8 cellular contexts compared by ENCODE assay signal in the genomic region with DNA sequence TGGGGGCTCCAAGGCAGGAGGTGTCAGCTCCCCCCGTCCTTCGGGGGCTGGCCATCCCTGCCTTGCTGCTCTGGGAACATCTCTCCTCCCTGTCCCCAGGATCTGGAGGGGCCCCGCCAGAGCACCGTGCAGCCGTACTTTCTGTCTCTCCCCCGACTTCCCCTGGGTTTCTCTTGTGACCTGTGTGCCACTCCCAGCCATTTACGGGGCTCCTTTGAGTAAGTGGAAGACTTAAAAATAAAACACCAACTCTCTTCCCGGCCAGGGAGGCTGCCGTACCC.
DNase-seq lines count a peak whose midpoint lies in the region; ATAC-seq and TF ChIP-seq lines count a peak whose summit lies in the region.

No MANE protein-coding gene starts in this region.

- peaks cover 21 to 56% (median 38%) of the 10 kb centered on the region in 4 donors for H3K4me1 Mint-ChIP-seq in CD4-positive, alpha-beta memory T cell

- H3K4me3 ChIP-seq in CD4-positive, alpha-beta memory T cell (ENCODE audit: low read length in 2 of 2) = peak overlapping the region in 1 of 2 donors; percentile 10
- no peak overlapping the region for H3K4me3 ChIP-seq in PC-9
- H3K4me3 ChIP-seq in dorsolateral prefrontal cortex = peak overlapping the region in 15 of 59 donors; percentile 2 to 41 (median 20)
- H3K4me3 ChIP-seq in neural cell (ENCODE audit: low read length) = peak overlapping the region; percentile 56
- no peak overlapping the region for H3K4me3 ChIP-seq in left ventricle myocardium inferior

- H3F3A ChIP-seq in PC-9 (ENCODE audit: insufficient read depth, low read depth) (peaks cover 27% of the 10 kb centered on the region), neural cell (ENCODE audit: insufficient read depth, low read length, poor library complexity, severe bottlenecking) (peaks cover 11% of the 10 kb centered on the region)

- H3K27ac Mint-ChIP-seq in CD4-positive, alpha-beta memory T cell = peak overlapping the region; percentile 91 to 96 (median 93)

- H3K9me3 Mint-ChIP-seq in CD4-positive, alpha-beta memory T cell = peaks cover 0 to 1% (median 0%) of the 10 kb centered on the region in 8 donors

- peak overlapping the region; percentile 39 to 88 (median 69) for H3K4me3 Mint-ChIP-seq in CD4-positive, alpha-beta memory T cell

- H4K20me1 ChIP-seq in PC-9 (ENCODE audit: insufficient read depth) = no peaks in the 10 kb centered on the region
- no peaks in the 10 kb centered on the region for H4K20me1 ChIP-seq in neural cell (ENCODE audit: insufficient read depth)

- H3K79me2 ChIP-seq in PC-9 (ENCODE audit: low read depth) (no peaks in the 10 kb centered on the region), neural cell (replicated peaks; ENCODE audit: insufficient read depth, low read length) (no peaks in the 10 kb centered on the region)

- peak overlapping the region; percentile 78 for H3K9ac ChIP-seq in neural cell (ENCODE audit: low read length)

- CTCF ChIA-PET in CD4-positive, alpha-beta memory T cell (lab: Charles Lee; ENCODE audit: partially characterized antibody) = interaction anchor here (1.0 to 4.7 kb wide), 3 partner anchors 70 to 108 kb away, joined by 3 to 28 read pairs (median 3); no protein-coding TSS in a partner anchor
- CTCF ChIA-PET in PC-9 (lab: Charles Lee) = interaction anchor here (0.7 kb wide), 1 partner anchor 58 kb away, joined by 4 read pairs; no protein-coding TSS in a partner anchor

- POLR2A ChIA-PET in CD4-positive, alpha-beta memory T cell (lab: Charles Lee; ENCODE audit: partially characterized antibody) = interaction anchor here (0.7 to 2.4 kb wide), 8 partner anchors 10 to 144 kb away, joined by 3 to 12 read pairs (median 4); partner anchors contain the start of gene NDUFAF8
- POLR2A ChIA-PET in PC-9 (lab: Charles Lee; ENCODE audit: unreplicated experiment) = interaction anchor here (1.2 to 1.3 kb wide), 2 partner anchors 46 to 59 kb away, joined by 4 to 10 read pairs; no protein-coding TSS in a partner anchor

- H3K36me3 ChIP-seq in CD4-positive, alpha-beta memory T cell (ENCODE audit: insufficient read depth, low read length) = no peaks in the 10 kb centered on the region
- H3K36me3 ChIP-seq in PC-9 (ENCODE audit: low read depth) = no peaks in the 10 kb centered on the region
- no peaks in the 10 kb centered on the region for H3K36me3 ChIP-seq in neural cell (ENCODE audit: insufficient read depth, low read length)
- H3K36me3 ChIP-seq in left ventricle myocardium inferior = peaks cover 8% of the 10 kb centered on the region

- TF ChIP-seq EP300 in neural cell (conservative IDR thresholded peaks at IDR 0.05; ENCODE audit: poor library complexity, severe bottlenecking) = no peak

- H3K9me2 ChIP-seq in PC-9 (ENCODE audit: insufficient read depth) (no peaks in the 10 kb centered on the region), neural cell (ENCODE audit: insufficient read depth, low read length) (no peaks in the 10 kb centered on the region)

- no peak for ATAC-seq in HG03097 (IDR thresholded peaks at IDR 0.05; ENCODE audit: low FRiP score, unreplicated experiment)

- BruUV-seq in PC-9 (replicated peaks; lab: Mats Ljungman, UMichigan) = TSS peak; percentile 39

- peak in 1 of 5 donors; percentile 26 for DNase-seq in CD4-positive, alpha-beta memory T cell
- DNase-seq in PC-9 (no peak), dorsolateral prefrontal cortex (no peak), NCI-H2227 treated with DMSO at 0.1 percent for 48 hours (lab: John Stamatoyannopoulos, UW) (no peak), NCI-H82 treated with DMSO at 0.1 percent for 48 hours (lab: John Stamatoyannopoulos, UW; ENCODE audit: unreplicated experiment) (no peak), left ventricle myocardium inferior (no peak)

- peak overlapping the region; percentile 63 for H3K4me2 ChIP-seq in PC-9
- H3K4me2 ChIP-seq in neural cell (ENCODE audit: low read length) = peak overlapping the region; percentile 61

- no peaks in the 10 kb centered on the region for H3K27me3 Mint-ChIP-seq in CD4-positive, alpha-beta memory T cell

- H2AFZ ChIP-seq in PC-9 (no peak overlapping the region), neural cell (ENCODE audit: low read depth, low read length) (no peak overlapping the region)

- H3K9me3 ChIP-seq in CD4-positive, alpha-beta memory T cell (ENCODE audit: control insufficient read depth in 1 of 2, low read length in 2 of 2) = no peaks in the 10 kb centered on the region
- H3K9me3 ChIP-seq in PC-9 (ENCODE audit: insufficient read depth, low read depth) (no peaks in the 10 kb centered on the region), neural cell (ENCODE audit: low read length) (no peaks in the 10 kb centered on the region), left ventricle myocardium inferior (replicated peaks) (no peaks in the 10 kb centered on the region)

- TF ChIP-seq CTCF in PC-9 (conservative IDR thresholded peaks at IDR 0.05) (no peak), dorsolateral prefrontal cortex (IDR thresholded peaks at IDR 0.05 in 54 of 56, conservative IDR thresholded peaks at IDR 0.05 in 2 of 56; ENCODE audit: low read depth in 1 of 56, partially characterized antibody in 56 of 56) (no peak), neural cell (IDR thresholded peaks at IDR 0.05; ENCODE audit: poor library complexity, severe bottlenecking) (no peak), left ventricle myocardium inferior (IDR thresholded peaks at IDR 0.05; ENCODE audit: borderline replicate concordance) (no peak)

- intact Hi-C loops in CD4-positive, alpha-beta memory T cell (cut with micrococcal nuclease) = loop anchor here (1.0 to 10.0 kb wide), 3 partner anchors 61 to 829 kb away; partner anchors contain the start of gene MAFG
- intact Hi-C loops in PC-9 (cut with micrococcal nuclease; ENCODE audit: unreplicated experiment) (loop anchor here (1.0 kb wide), 1 partner anchor 58 kb away; no protein-coding TSS in a partner anchor), dorsolateral prefrontal cortex (cut with DNase I) (loop anchor here in 1 of 2 donors (2.0 kb wide), 1 partner anchor 61 kb away; the partner anchor contains the start of gene BAIAP2), left ventricle myocardium inferior (cut with micrococcal nuclease) (no loop called here)

- no peaks in the 10 kb centered on the region for H3K27me3 ChIP-seq in CD4-positive, alpha-beta memory T cell (ENCODE audit: insufficient read depth, low read length)
- H3K27me3 ChIP-seq in PC-9 (ENCODE audit: insufficient read depth, low read depth) (no peaks in the 10 kb centered on the region), dorsolateral prefrontal cortex (no peaks in the 10 kb centered on the region), neural cell (ENCODE audit: insufficient read depth, low read depth, low read length) (no peaks in the 10 kb centered on the region), left ventricle myocardium inferior (ENCODE audit: low read depth) (no peaks in the 10 kb centered on the region)

- H3K4me1 ChIP-seq in CD4-positive, alpha-beta memory T cell (ENCODE audit: insufficient read depth, low read length) = peaks cover 53% of the 10 kb centered on the region
- peaks cover 59% of the 10 kb centered on the region for H3K4me1 ChIP-seq in PC-9 (replicated peaks; ENCODE audit: insufficient read depth)
- peaks cover 19% of the 10 kb centered on the region for H3K4me1 ChIP-seq in left ventricle myocardium inferior

- peak overlapping the region; percentile 66 for H3K27ac ChIP-seq in CD4-positive, alpha-beta memory T cell (ENCODE audit: low read depth, low read length)
- H3K27ac ChIP-seq in PC-9 (peak overlapping the region; percentile 68), dorsolateral prefrontal cortex (peak overlapping the region in 58 of 59 donors; percentile 62 to 98 (median 90)), neural cell (ENCODE audit: low read length) (peak overlapping the region; percentile 96), left ventricle myocardium inferior (replicated peaks) (no peak overlapping the region)

- TF ChIP-seq RAD21 in neural cell (conservative IDR thresholded peaks at IDR 0.05) = no peak

- H3K36me3 Mint-ChIP-seq in CD4-positive, alpha-beta memory T cell = no peaks in the 10 kb centered on the region

TF ChIP-seq in neural cell, 6 proteins besides CTCF, POLR2A, EP300 and RAD21:
- TF ChIP-seq, protein P1, sequence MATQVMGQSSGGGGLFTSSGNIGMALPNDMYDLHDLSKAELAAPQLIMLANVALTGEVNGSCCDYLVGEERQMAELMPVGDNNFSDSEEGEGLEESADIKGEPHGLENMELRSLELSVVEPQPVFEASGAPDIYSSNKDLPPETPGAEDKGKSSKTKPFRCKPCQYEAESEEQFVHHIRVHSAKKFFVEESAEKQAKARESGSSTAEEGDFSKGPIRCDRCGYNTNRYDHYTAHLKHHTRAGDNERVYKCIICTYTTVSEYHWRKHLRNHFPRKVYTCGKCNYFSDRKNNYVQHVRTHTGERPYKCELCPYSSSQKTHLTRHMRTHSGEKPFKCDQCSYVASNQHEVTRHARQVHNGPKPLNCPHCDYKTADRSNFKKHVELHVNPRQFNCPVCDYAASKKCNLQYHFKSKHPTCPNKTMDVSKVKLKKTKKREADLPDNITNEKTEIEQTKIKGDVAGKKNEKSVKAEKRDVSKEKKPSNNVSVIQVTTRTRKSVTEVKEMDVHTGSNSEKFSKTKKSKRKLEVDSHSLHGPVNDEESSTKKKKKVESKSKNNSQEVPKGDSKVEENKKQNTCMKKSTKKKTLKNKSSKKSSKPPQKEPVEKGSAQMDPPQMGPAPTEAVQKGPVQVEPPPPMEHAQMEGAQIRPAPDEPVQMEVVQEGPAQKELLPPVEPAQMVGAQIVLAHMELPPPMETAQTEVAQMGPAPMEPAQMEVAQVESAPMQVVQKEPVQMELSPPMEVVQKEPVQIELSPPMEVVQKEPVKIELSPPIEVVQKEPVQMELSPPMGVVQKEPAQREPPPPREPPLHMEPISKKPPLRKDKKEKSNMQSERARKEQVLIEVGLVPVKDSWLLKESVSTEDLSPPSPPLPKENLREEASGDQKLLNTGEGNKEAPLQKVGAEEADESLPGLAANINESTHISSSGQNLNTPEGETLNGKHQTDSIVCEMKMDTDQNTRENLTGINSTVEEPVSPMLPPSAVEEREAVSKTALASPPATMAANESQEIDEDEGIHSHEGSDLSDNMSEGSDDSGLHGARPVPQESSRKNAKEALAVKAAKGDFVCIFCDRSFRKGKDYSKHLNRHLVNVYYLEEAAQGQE (IDR thresholded peaks at IDR 0.05; ENCODE audit: borderline replicate concordance) = no peak
